Comparison of ENCODE assay signal across 3 cellular contexts in the genomic region with DNA sequence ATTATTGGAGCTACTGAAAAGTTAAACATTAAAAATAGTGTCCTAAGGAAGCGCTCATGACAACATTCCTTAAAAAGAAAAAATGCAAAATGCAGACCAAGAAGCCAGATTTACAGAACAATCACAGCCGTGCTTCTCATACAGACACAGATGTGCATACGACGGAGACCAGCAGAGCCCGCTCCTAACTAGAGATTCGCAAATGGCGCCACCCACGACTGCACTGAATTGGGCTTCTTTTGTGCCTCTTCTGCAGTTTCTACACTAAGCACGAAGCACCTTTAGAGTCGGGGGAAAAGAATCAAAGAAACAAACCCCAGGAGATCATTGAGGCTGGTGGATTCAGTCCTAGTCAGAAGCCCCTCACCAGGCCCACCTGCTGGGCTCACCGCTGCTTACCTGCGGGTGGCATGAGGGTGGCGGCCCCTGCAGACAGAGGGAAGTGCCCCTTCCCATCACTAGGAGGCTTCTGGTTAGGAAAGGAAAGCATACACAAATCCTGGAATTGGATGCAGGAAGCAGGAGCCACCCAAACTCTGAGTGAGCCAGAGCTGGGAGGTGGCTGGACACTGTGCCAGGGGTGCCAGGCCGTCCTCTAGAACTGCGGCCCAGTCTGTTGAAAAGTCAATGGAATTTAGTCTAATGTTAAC.
TF ChIP-seq lines count a peak whose summit lies in the region.

No MANE protein-coding gene starts in this region.

TF ChIP-seq in A549, 52 proteins besides CTCF, POLR2A, EP300 and RAD21:
- TF ChIP-seq ZSCAN20 (CRISPR knock-in tag; IDR thresholded peaks at IDR 0.05) (no peak), ESRRA (IDR thresholded peaks at IDR 0.05; ENCODE audit: borderline replicate concordance, low read length) (no peak), NPAS2 (CRISPR knock-in tag; IDR thresholded peaks at IDR 0.05; ENCODE audit: borderline replicate concordance) (no peak), CBX8 (IDR thresholded peaks at IDR 0.05) (no peak), TP53 (CRISPR knock-in tag; IDR thresholded peaks at IDR 0.05) (no peak), FOXS1 (CRISPR knock-in tag; IDR thresholded peaks at IDR 0.05) (no peak), JUNB (IDR thresholded peaks at IDR 0.05) (no peak), JUN (IDR thresholded peaks at IDR 0.05) (no peak), RARB (CRISPR knock-in tag; IDR thresholded peaks at IDR 0.05) (no peak), ZNF302 (CRISPR knock-in tag; IDR thresholded peaks at IDR 0.05) (no peak), ZFP36 (IDR thresholded peaks at IDR 0.05; ENCODE audit: borderline replicate concordance, partially characterized antibody) (no peak), CBX2 (IDR thresholded peaks at IDR 0.05; ENCODE audit: borderline replicate concordance, low read depth) (no peak), HDAC2 (IDR thresholded peaks at IDR 0.05) (no peak), MYC (IDR thresholded peaks at IDR 0.05; ENCODE audit: borderline replicate concordance, low read length) (no peak)
TF ChIP-seq in A549: peak in this region for 0.

TF ChIP-seq in IMR-90, 13 proteins besides CTCF, POLR2A, EP300 and RAD21:
- TF ChIP-seq, protein P1, sequence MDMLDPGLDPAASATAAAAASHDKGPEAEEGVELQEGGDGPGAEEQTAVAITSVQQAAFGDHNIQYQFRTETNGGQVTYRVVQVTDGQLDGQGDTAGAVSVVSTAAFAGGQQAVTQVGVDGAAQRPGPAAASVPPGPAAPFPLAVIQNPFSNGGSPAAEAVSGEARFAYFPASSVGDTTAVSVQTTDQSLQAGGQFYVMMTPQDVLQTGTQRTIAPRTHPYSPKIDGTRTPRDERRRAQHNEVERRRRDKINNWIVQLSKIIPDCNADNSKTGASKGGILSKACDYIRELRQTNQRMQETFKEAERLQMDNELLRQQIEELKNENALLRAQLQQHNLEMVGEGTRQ (IDR thresholded peaks at IDR 0.05; ENCODE audit: low read depth, low read length) = no peak
- TF ChIP-seq MAZ (IDR thresholded peaks at IDR 0.05; ENCODE audit: borderline replicate concordance, low read depth, low read length) (no peak), MAFK (IDR thresholded peaks at IDR 0.05; ENCODE audit: low read depth, low read length) (no peak), NFE2L2 (IDR thresholded peaks at IDR 0.05; ENCODE audit: low read depth, low read length) (no peak), FOS (IDR thresholded peaks at IDR 0.05; ENCODE audit: low read depth, low read length) (no peak), CEBPB (IDR thresholded peaks at IDR 0.05; ENCODE audit: low read depth, low read length) (no peak), RFX5 (IDR thresholded peaks at IDR 0.05; ENCODE audit: low read depth, low read length) (no peak), MXI1 (IDR thresholded peaks at IDR 0.05; ENCODE audit: borderline replicate concordance, low read depth, low read length) (no peak), BHLHE40 (IDR thresholded peaks at IDR 0.05; ENCODE audit: low read depth, low read length) (no peak)
- TF ChIP-seq, protein P2, sequence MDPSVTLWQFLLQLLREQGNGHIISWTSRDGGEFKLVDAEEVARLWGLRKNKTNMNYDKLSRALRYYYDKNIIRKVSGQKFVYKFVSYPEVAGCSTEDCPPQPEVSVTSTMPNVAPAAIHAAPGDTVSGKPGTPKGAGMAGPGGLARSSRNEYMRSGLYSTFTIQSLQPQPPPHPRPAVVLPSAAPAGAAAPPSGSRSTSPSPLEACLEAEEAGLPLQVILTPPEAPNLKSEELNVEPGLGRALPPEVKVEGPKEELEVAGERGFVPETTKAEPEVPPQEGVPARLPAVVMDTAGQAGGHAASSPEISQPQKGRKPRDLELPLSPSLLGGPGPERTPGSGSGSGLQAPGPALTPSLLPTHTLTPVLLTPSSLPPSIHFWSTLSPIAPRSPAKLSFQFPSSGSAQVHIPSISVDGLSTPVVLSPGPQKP (IDR thresholded peaks at IDR 0.05; ENCODE audit: borderline replicate concordance, low read depth, low read length) = no peak

TF ChIP-seq in H1, 55 proteins besides CTCF, POLR2A, EP300 and RAD21:
- TF ChIP-seq YY1 (IDR thresholded peaks at IDR 0.05; ENCODE audit: low read depth, low read length) = 0 out of 2 replicates have a peak, but pooled peaks have one; percentile 22
- TF ChIP-seq HDAC2 (IDR thresholded peaks at IDR 0.05; ENCODE audit: borderline replicate concordance in 1 of 2, low read depth in 2 of 2, low read length in 2 of 2) = 0 out of 4 replicates have a peak, but pooled peaks of 1 of the 2 experiments have one; percentile 29
- TF ChIP-seq, protein P3, sequence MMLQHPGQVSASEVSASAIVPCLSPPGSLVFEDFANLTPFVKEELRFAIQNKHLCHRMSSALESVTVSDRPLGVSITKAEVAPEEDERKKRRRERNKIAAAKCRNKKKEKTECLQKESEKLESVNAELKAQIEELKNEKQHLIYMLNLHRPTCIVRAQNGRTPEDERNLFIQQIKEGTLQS (IDR thresholded peaks at IDR 0.05; ENCODE audit: insufficient read depth, low read depth, low read length) = 0 out of 2 replicates have a peak, but pooled peaks have one; percentile 2
- no peak for TF ChIP-seq BACH1 (IDR thresholded peaks at IDR 0.05; ENCODE audit: low read length)
- no peak for TF ChIP-seq TBP (IDR thresholded peaks at IDR 0.05; ENCODE audit: low read depth, low read length)
- TF ChIP-seq TAF7 (optimal IDR thresholded peaks at IDR 0.05; ENCODE audit: borderline replicate concordance, low read depth, low read length) = no peak
